Comparison of ENCODE assay signal across 9 cellular contexts in the genomic region with DNA sequence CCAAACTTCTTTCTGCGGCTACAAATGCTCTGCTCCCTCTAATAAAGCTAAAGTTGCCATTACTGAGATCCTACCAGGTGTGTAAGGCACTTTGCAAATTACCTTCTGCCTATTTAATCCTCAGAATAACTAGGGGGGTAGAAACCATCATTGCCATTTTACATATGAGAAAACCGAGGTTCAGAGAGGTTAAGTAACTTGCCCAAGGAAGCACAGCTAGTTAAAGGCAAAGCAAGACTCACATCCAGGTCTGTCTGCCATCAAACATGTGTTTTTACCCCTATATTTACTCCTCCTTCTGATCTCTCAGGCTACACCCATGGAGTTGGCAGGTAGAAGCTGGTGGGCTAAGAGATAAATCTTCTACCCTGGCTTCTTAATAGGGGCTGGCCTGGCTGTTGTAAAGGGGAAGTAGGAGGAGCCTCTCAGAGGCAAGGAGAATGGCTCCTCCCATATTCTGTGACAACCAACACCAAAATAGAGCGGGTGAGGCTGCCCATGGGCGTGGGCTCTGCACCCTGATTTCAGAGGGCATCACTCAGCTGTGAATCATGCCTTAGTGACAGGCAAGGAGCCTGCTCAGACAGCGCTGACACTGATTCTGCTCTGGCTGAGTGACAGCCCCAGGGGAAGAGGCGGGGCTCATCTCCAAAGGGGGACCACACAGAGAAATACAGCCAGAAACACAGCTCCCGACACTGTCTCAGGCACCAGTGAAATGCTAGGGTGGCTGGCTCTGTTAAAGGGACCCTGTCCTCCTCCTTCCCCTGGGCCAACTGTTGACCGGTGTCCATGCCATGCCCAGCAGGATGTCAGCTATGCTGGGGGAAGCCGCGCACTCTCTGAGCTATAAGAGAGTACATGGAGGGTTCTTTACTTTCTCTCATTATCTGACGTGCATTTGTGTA.
DNase-seq lines count a peak whose midpoint lies in the region; ATAC-seq, FAIRE-seq and TF ChIP-seq lines count a peak whose summit lies in the region.
"Had no signal": no experiment of that assay in that cellular context is flagged by ENCODE, and none has a peak within 500 bp of the region (broad histone marks: within the 10 kb centered on the region; RNA-seq: fewer than 3 reads in every experiment).

No MANE protein-coding gene starts in this region.

- no peak for FAIRE-seq in urothelium cell line (lab: Jason Lieb, UNC)
- FAIRE-seq: frontal cortex had no signal

- H3K4me1 Mint-ChIP-seq in activated T-cell treated with anti-CD3 and anti-CD28 coated beads, Interleukin-2, amount 50 U/mL, for 24 hours (ENCODE audit: low read depth): peaks cover 60% of the 10 kb centered on the region

- H3K4me3 Mint-ChIP-seq in activated T-cell treated with anti-CD3 and anti-CD28 coated beads, Interleukin-2, amount 50 U/mL, for 24 hours: peak overlapping the region; percentile 13

- H3K4me1 ChIP-seq in OCI-LY3 (ENCODE audit: low read length) (peaks cover 35% of the 10 kb centered on the region), foreskin keratinocyte (peaks cover 11% of the 10 kb centered on the region)

- peak overlapping the region; percentile 54 for H3K4me3 ChIP-seq in OCI-LY3 (ENCODE audit: low read length)

- H4K20me1 ChIP-seq in OCI-LY3 (ENCODE audit: insufficient read depth, low read length): no peaks in the 10 kb centered on the region

- no peaks in the 10 kb centered on the region for H3K36me3 Mint-ChIP-seq in activated T-cell treated with anti-CD3 and anti-CD28 coated beads, Interleukin-2, amount 50 U/mL, for 24 hours (ENCODE audit: low read depth)

- H3K27ac ChIP-seq in OCI-LY3 (ENCODE audit: low read length) (no peak overlapping the region), foreskin keratinocyte (peak overlapping the region; percentile 35)

- no peaks in the 10 kb centered on the region for H3K9me3 ChIP-seq in OCI-LY3 (ENCODE audit: insufficient read depth, low read length)

- ATAC-seq in GM18868 (IDR thresholded peaks at IDR 0.05; ENCODE audit: unreplicated experiment) (peak; percentile 93), HG02970 (IDR thresholded peaks at IDR 0.05; ENCODE audit: low FRiP score, unreplicated experiment) (peak; percentile 74), foreskin keratinocyte (peak; percentile 97)

- H3K27me3 Mint-ChIP-seq in activated T-cell treated with anti-CD3 and anti-CD28 coated beads, Interleukin-2, amount 50 U/mL, for 24 hours: peaks cover 12% of the 10 kb centered on the region

- DNase-seq in activated T-cell treated with anti-CD3 and anti-CD28 coated beads, Interleukin-2, amount 50 U/mL, for 24 hours: peak; percentile 74
- DNase-seq in foreskin keratinocyte: peak; percentile 68 to 86
- peak in 9 of 10 donors; percentile 28 to 88 (median 47) for DNase-seq in posterior cingulate gyrus
- DNase-seq in urothelium cell line (ENCODE audit: low spot score): peak; percentile 73
- DNase-seq in middle frontal gyrus (ENCODE audit: extremely low spot score, low spot score): no peak

- no peak overlapping the region for H3K27ac Mint-ChIP-seq in activated T-cell treated with anti-CD3 and anti-CD28 coated beads, Interleukin-2, amount 50 U/mL, for 24 hours

- H2AFZ ChIP-seq in OCI-LY3 (ENCODE audit: low read depth, low read length): peak overlapping the region; percentile 8; the same call in 1 of the 2 replicates

- intact Hi-C loops in posterior cingulate gyrus (cut with DNase I): no loop called here

- no peaks in the 10 kb centered on the region for H3K36me3 ChIP-seq in OCI-LY3 (replicated peaks; ENCODE audit: low read depth, low read length)

- no peaks in the 10 kb centered on the region for H3K27me3 ChIP-seq in OCI-LY3 (ENCODE audit: low read depth, low read length)
- H3K27me3 ChIP-seq in foreskin keratinocyte: no peaks in the 10 kb centered on the region

- H3K79me2 ChIP-seq in OCI-LY3 (ENCODE audit: low read length): peaks cover 14% of the 10 kb centered on the region

- peak overlapping the region; percentile 61 for H3K4me2 ChIP-seq in OCI-LY3 (ENCODE audit: low read length)

- H3K9ac ChIP-seq in OCI-LY3 (ENCODE audit: low read length): peak overlapping the region; percentile 23; the same call in 1 of the 2 replicates

- H3K9me3 Mint-ChIP-seq in activated T-cell treated with anti-CD3 and anti-CD28 coated beads, Interleukin-2, amount 50 U/mL, for 24 hours: no peaks in the 10 kb centered on the region

- TF ChIP-seq CTCF in OCI-LY3 (IDR thresholded peaks at IDR 0.05; ENCODE audit: low read depth, low read length) (no peak), foreskin keratinocyte (conservative IDR thresholded peaks at IDR 0.05) (no peak)
